Comparison of ENCODE assay signal across 14 cellular contexts in genomic region chr20:33441142-33441955, GRCh38. TPM values are rescaled to one million over a fixed set of nuclear protein-coding genes. Genes with fewer than 3 reads are reported as not detected.
DNase-seq lines count a peak whose midpoint lies in the region; ATAC-seq and TF ChIP-seq lines count a peak whose summit lies in the region.
"Had no signal": no experiment of that assay in that cellular context is flagged by ENCODE, and none has a peak within 500 bp of the region (broad histone marks: within the 10 kb centered on the region; RNA-seq: fewer than 3 reads in every experiment).

No MANE protein-coding gene starts in this region.

- peaks cover 43% of the 10 kb centered on the region; the same call in 1 of the 2 replicates for H3K79me2 ChIP-seq in OCI-LY7 (ENCODE audit: insufficient read depth, low read depth, low read length)

- TF ChIP-seq POLR2A in gastrocnemius medialis (IDR thresholded peaks at IDR 0.05), result no peak

- H2AFZ ChIP-seq in OCI-LY7 (ENCODE audit: low read length), result peak overlapping the region; percentile 15; the same call in 1 of the 2 replicates
- H2AFZ ChIP-seq: GM23248 had no signal

- H3K27me3 ChIP-seq in gastrocnemius medialis, result no peaks in the 10 kb centered on the region

- in situ Hi-C loops in gastrocnemius medialis (cut with MboI; ENCODE audit: low sequenced_read_pairs in 4 of 4), result no loop called here

- TSS peak; percentile 53 for BruUV-seq in OCI-LY7 (replicated peaks; lab: Mats Ljungman, UMichigan)

- DNase-seq in NCI-H2227 (lab: John Stamatoyannopoulos, UW; ENCODE audit: unreplicated experiment) (peak; percentile 24), NCI-H2227 treated with DMSO at 0.1 percent for 48 hours (lab: John Stamatoyannopoulos, UW) (no peak), OCI-LY7 (ENCODE audit: low spot score) (peak; percentile 81), left ventricle myocardium superior (peak; percentile 62), gastrocnemius medialis (no peak), iPS-NIHi11 (ENCODE audit: low spot score) (no peak)
- DNase-seq: ACHN, DND-41, endodermal cell, foreskin melanocyte, GM23248, NCI-H345 had no signal

- H3K9me3 ChIP-seq in OCI-LY7 (ENCODE audit: low read length) (no peaks in the 10 kb centered on the region), gastrocnemius medialis (no peaks in the 10 kb centered on the region)

- H3K9me2 ChIP-seq in OCI-LY7 (ENCODE audit: insufficient read depth, low read length), result no peaks in the 10 kb centered on the region

- POLR2A ChIA-PET in OCI-LY7 (lab: Charles Lee), result interaction anchor here (1.0 to 1.6 kb wide), 6 partner anchors 10 to 121 kb away, joined by 3 to 7 read pairs (median 4); partner anchors contain the start of gene CDK5RAP1

- H4K20me1 ChIP-seq in OCI-LY7 (ENCODE audit: insufficient read depth, low read length), result no peaks in the 10 kb centered on the region

- ATAC-seq in left ventricle myocardium superior, result peak; percentile 33
- ATAC-seq in gastrocnemius medialis, result no peak
- ATAC-seq in HG03280 (IDR thresholded peaks at IDR 0.05; ENCODE audit: unreplicated experiment), result no peak
- no peak for ATAC-seq in HG02852 (IDR thresholded peaks at IDR 0.05; ENCODE audit: unreplicated experiment)

- H3K4me3 ChIP-seq in OCI-LY7 (ENCODE audit: low read depth, low read length, poor library complexity, severe bottlenecking) (peak overlapping the region; percentile 76), gastrocnemius medialis (peak overlapping the region in 3 of 4 donors; percentile 71 to 83 (median 73))
- H3K4me3 ChIP-seq: GM23248 had no signal

- H3K27ac ChIP-seq in OCI-LY7 (ENCODE audit: low read depth, low read length, poor library complexity, severe bottlenecking), result peak overlapping the region; percentile 95
- H3K27ac ChIP-seq in gastrocnemius medialis, result peak overlapping the region; percentile 97 to 98 (median 98)
- H3K27ac ChIP-seq: GM23248 had no signal

- TF ChIP-seq CTCF in OCI-LY7 (conservative IDR thresholded peaks at IDR 0.05; ENCODE audit: low read length) (no peak), gastrocnemius medialis (IDR thresholded peaks at IDR 0.05 in 4 of 5, conservative IDR thresholded peaks at IDR 0.05 in 1 of 5) (no peak)

- H3K36me3 ChIP-seq in OCI-LY7 (ENCODE audit: insufficient read depth, low read length), result peaks cover 22% of the 10 kb centered on the region
- no peaks in the 10 kb centered on the region for H3K36me3 ChIP-seq in gastrocnemius medialis

- CTCF ChIA-PET in OCI-LY7 (lab: Charles Lee; ENCODE audit: unreplicated experiment), result interaction anchor here (1.2 kb wide), 1 partner anchor 39 kb away, joined by 5 read pairs; no protein-coding TSS in a partner anchor

- H3K4me2 ChIP-seq in OCI-LY7 (ENCODE audit: low read length), result peak overlapping the region; percentile 93

- intact Hi-C loops in OCI-LY7 (cut with micrococcal nuclease; ENCODE audit: unreplicated experiment), result no loop called here
- intact Hi-C loops in left ventricle myocardium superior (cut with micrococcal nuclease), result no loop called here
- intact Hi-C loops in gastrocnemius medialis (cut with DNase I; ENCODE audit: low total_unique reads), result no loop called here

- peaks cover 63% of the 10 kb centered on the region for H3K4me1 ChIP-seq in OCI-LY7 (ENCODE audit: insufficient read depth, low read length, poor library complexity, severe bottlenecking)
- H3K4me1 ChIP-seq in gastrocnemius medialis, result peaks cover 37 to 53% of the 10 kb centered on the region in 2 donors

RNA-seq across cellular contexts. Expression of gene SNTA1, which starts 2.2 kb away (rescaled TPM):
- total RNA-seq in OCI-LY7 (2014; rRNA removed; shearing (Covaris generic)), result 44.8 and 46.5 TPM in 2 replicates
- total RNA-seq in OCI-LY7 (2022) (36.6 and 42.1 TPM in 2 replicates), left ventricle myocardium superior (226 TPM), gastrocnemius medialis (100 to 1,000 TPM; 198 to 320 (median 219) TPM)

RNA-seq across cellular contexts. Expression of gene CDK5RAP1, which starts 40.0 kb away (rescaled TPM):
- 32.1 and 41.2 TPM in 2 replicates for total RNA-seq in OCI-LY7 (2014; rRNA removed; shearing (Covaris generic))
- 45.4 and 49.4 TPM in 2 replicates for total RNA-seq in OCI-LY7 (2022)
- 20.6 TPM for total RNA-seq in left ventricle myocardium superior
- total RNA-seq in gastrocnemius medialis, result 10 to 100 TPM; 23.2 to 27.6 (median 25.8) TPM

RNA-seq across cellular contexts. Expression of gene CBFA2T2, which starts 48.5 kb away (rescaled TPM):
- 32.9 and 38.5 TPM in 2 replicates for total RNA-seq in OCI-LY7 (2014; rRNA removed; shearing (Covaris generic))
- total RNA-seq in OCI-LY7 (2022), result 20.7 and 22.2 TPM in 2 replicates
- 10.2 TPM for total RNA-seq in left ventricle myocardium superior
- 1 to 10 TPM; 6.9 to 8.9 (median 7.9) TPM for total RNA-seq in gastrocnemius medialis

Comparison
In these comparisons a context has a peak if more than half of its experiments do, and no peak if none do; other contexts are left out.
1. DNase-seq: peak in NCI-H2227 (single experiment), OCI-LY7 (single experiment) and left ventricle myocardium superior (single experiment); none in NCI-H2227 treated with DMSO at 0.1 percent for 48 hours (single experiment), gastrocnemius medialis (0 of 2) and iPS-NIHi11 (single experiment).